ENCODE assay signal across 2 cellular contexts in the genomic region with DNA sequence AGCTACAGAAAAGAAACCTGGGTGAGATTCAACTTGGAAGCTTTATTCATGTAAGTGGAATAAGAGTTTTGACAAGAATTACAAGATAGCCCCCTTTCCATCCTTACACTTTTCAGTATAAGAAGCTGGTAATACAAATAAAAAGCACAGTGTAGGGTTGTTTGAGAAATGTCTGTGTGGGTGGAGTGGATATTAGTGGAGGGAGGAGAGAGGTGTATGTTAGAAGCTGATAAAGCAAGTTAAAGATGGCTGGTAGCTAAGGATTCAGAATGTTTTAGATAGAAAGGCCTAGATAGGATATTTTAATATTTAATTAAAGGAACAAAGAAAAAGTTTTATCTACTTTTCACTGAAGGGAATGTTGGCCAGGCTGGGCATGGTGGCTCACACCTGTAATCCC.
TF ChIP-seq lines count a peak whose summit lies in the region.

No MANE protein-coding gene starts in this region.

TF ChIP-seq in HCT116, 20 proteins besides CTCF, POLR2A, EP300 and RAD21:
- no peak for TF ChIP-seq SRF (IDR thresholded peaks at IDR 0.05; ENCODE audit: low read depth)
- TF ChIP-seq TCF7L2 (IDR thresholded peaks at IDR 0.05; ENCODE audit: borderline replicate concordance, extremely low read depth, insufficient read depth, insufficient read length) = no peak
- TF ChIP-seq ZNF274 (IDR thresholded peaks at IDR 0.05; ENCODE audit: low read depth, low read length) = no peak
- no peak for TF ChIP-seq EZH2phosphoT487 (IDR thresholded peaks at IDR 0.05; ENCODE audit: borderline replicate concordance)
- no peak for TF ChIP-seq ELF1 (IDR thresholded peaks at IDR 0.05; ENCODE audit: borderline replicate concordance, low read depth)
- no peak for TF ChIP-seq FOSL1 (IDR thresholded peaks at IDR 0.05; ENCODE audit: low read depth)
- TF ChIP-seq SP1 (IDR thresholded peaks at IDR 0.05; ENCODE audit: low read depth) = no peak
- no peak for TF ChIP-seq ZBTB33 (IDR thresholded peaks at IDR 0.05; ENCODE audit: extremely low read depth, insufficient replicate concordance, low read length)
- no peak for TF ChIP-seq YY1 (IDR thresholded peaks at IDR 0.05; ENCODE audit: extremely low read depth, insufficient replicate concordance, low read depth, low read length)
- TF ChIP-seq CEBPB (IDR thresholded peaks at IDR 0.05; ENCODE audit: low read depth) = no peak
- TF ChIP-seq JUND (IDR thresholded peaks at IDR 0.05) = no peak

TF ChIP-seq in GM23338, 12 proteins besides CTCF, POLR2A, EP300 and RAD21:
- no peak for TF ChIP-seq ZNF331 (CRISPR knock-in tag; IDR thresholded peaks at IDR 0.05; ENCODE audit: low read depth)
- TF ChIP-seq CREB1 (CRISPR knock-in tag; IDR thresholded peaks at IDR 0.05; ENCODE audit: low read depth) = no peak
